ENCODE assay signal across 10 cellular contexts in the genomic region with DNA sequence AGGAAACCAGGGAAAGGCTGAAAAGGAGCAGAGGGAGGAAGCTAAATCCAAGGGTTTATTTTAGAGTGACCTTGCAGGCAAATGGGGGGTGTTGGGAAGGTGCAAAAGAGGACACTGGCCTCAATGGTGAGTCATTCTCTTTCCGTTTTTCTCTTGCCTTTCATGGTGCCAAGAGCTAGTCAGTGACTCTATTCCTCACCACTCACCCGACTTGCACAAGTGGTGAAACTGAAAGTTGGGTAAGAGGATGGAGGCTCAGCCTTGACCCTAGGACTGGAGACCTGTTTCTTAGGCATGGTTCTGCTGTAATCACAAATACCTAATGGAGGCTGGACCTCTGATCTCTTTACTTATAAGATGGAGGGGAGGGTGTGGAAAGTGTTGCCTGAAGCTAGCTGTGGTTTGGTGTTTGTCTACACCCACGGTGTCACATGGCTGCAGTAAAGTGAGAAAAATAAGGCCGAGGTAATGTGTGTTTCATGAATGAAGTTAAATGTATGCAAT.
A peak's percentile ranks its signal among the peaks of the same experiment; 100 is the strongest.
DNase-seq lines count a peak whose midpoint lies in the region; ATAC-seq and TF ChIP-seq lines count a peak whose summit lies in the region.
"Had no signal": no experiment of that assay in that cellular context is flagged by ENCODE, and none has a peak within 500 bp of the region (broad histone marks: within the 10 kb centered on the region; RNA-seq: fewer than 3 reads in every experiment).

No MANE protein-coding gene starts in this region.

- H4K5ac ChIP-seq in mesendoderm (ENCODE audit: low read length) = no peak overlapping the region

- ATAC-seq in PC-3 (no peak), HG02623 (IDR thresholded peaks at IDR 0.05; ENCODE audit: unreplicated experiment) (no peak)
- peak; percentile 62 for ATAC-seq in stimulated activated naive CD8-positive, alpha-beta T cell treated with anti-CD3 and anti-CD28 coated beads, Interleukin-15, amount 100 ng/mL, for 72 hours
- ATAC-seq: T-cell had no signal

- POLR2A ChIA-PET in activated CD4-positive, alpha-beta T cell treated with anti-CD3 and anti-CD28 coated beads, Interleukin-2, amount 10 ng/mL, durations not matched to agents 7 days and 5 days (lab: Charles Lee) = no interaction called here
- POLR2A ChIA-PET in PC-3 (lab: Charles Lee; ENCODE audit: unreplicated experiment) = no interaction called here

- H3K27me3 Mint-ChIP-seq in activated CD4-positive, alpha-beta T cell treated with anti-CD3 and anti-CD28 coated beads, Interleukin-2, amount 10 ng/mL, durations not matched to agents 7 days and 5 days = peaks cover 7% of the 10 kb centered on the region
- H3K27me3 Mint-ChIP-seq in stimulated activated naive CD8-positive, alpha-beta T cell treated with anti-CD3 and anti-CD28 coated beads, Interleukin-15, amount 100 ng/mL, for 72 hours = peaks cover 8% of the 10 kb centered on the region

- no peak overlapping the region for H2BK120ac ChIP-seq in mesendoderm (ENCODE audit: low read depth, low read length)

- DNase-seq in activated CD4-positive, alpha-beta T cell treated with anti-CD3 and anti-CD28 coated beads, Interleukin-2, amount 10 ng/mL, durations not matched to agents 7 days and 5 days = peak; percentile 6
- no peak for DNase-seq in activated CD4-positive, alpha-beta T cell treated with anti-CD3 and anti-CD28 coated beads, Interleukin-2, amount 50 U/mL, for 4 hours
- DNase-seq in PC-3 = peak; percentile 19
- peak; percentile 33 for DNase-seq in epithelial cell of proximal tubule (ENCODE audit: low read depth)
- DNase-seq in stimulated activated naive CD8-positive, alpha-beta T cell treated with anti-CD3 and anti-CD28 coated beads, Interleukin-15, amount 100 ng/mL, for 72 hours = no peak
- no peak for DNase-seq in mesendoderm
- no peak for DNase-seq in hypothalamus (lab: John Stamatoyannopoulos, UW)
- DNase-seq: stimulated activated CD4-positive, alpha-beta T cell treated with anti-CD3 and anti-CD28 coated beads, Interleukin-1b, Interleukin-23, amount 100 ng/mL, for 48 hours had no signal

- no peak overlapping the region for H2AK5ac ChIP-seq in mesendoderm (ENCODE audit: low read length)

- H3K4me1 ChIP-seq in PC-3 (ENCODE audit: insufficient read depth, low read length) (no peaks in the 10 kb centered on the region), mesendoderm (ENCODE audit: control insufficient read depth, low read depth, low read length) (no peaks in the 10 kb centered on the region)

- H3K4me1 Mint-ChIP-seq in activated CD4-positive, alpha-beta T cell treated with anti-CD3 and anti-CD28 coated beads, Interleukin-2, amount 10 ng/mL, durations not matched to agents 7 days and 5 days = peaks cover 13% of the 10 kb centered on the region
- H3K4me1 Mint-ChIP-seq in stimulated activated naive CD8-positive, alpha-beta T cell treated with anti-CD3 and anti-CD28 coated beads, Interleukin-15, amount 100 ng/mL, for 72 hours = peaks cover 15% of the 10 kb centered on the region

- no peaks in the 10 kb centered on the region for H3F3A ChIP-seq in PC-3 (ENCODE audit: low read length, unreplicated experiment)

- H3K56ac ChIP-seq in mesendoderm (ENCODE audit: low read length) = no peak overlapping the region

- no peak overlapping the region for H3K4me3 Mint-ChIP-seq in activated CD4-positive, alpha-beta T cell treated with anti-CD3 and anti-CD28 coated beads, Interleukin-2, amount 10 ng/mL, durations not matched to agents 7 days and 5 days
- peak overlapping the region in 1 of 2 donors; percentile 8 for H3K4me3 Mint-ChIP-seq in stimulated activated naive CD8-positive, alpha-beta T cell treated with anti-CD3 and anti-CD28 coated beads, Interleukin-15, amount 100 ng/mL, for 72 hours
- H3K4me3 Mint-ChIP-seq: T-cell had no signal

- H3K9me2 ChIP-seq in PC-3 (replicated peaks; ENCODE audit: low read length) = no peaks in the 10 kb centered on the region

- H4K20me1 ChIP-seq in PC-3 (ENCODE audit: low read length) = no peaks in the 10 kb centered on the region

- no peaks in the 10 kb centered on the region for H3K79me2 ChIP-seq in PC-3 (ENCODE audit: low read length)
- H3K79me2 ChIP-seq in mesendoderm (ENCODE audit: control insufficient read depth, insufficient read depth, low read length) = no peaks in the 10 kb centered on the region

- no peak overlapping the region for H3K27ac Mint-ChIP-seq in activated CD4-positive, alpha-beta T cell treated with anti-CD3 and anti-CD28 coated beads, Interleukin-2, amount 10 ng/mL, durations not matched to agents 7 days and 5 days
- no peak overlapping the region for H3K27ac Mint-ChIP-seq in stimulated activated naive CD8-positive, alpha-beta T cell treated with anti-CD3 and anti-CD28 coated beads, Interleukin-15, amount 100 ng/mL, for 72 hours

- H2BK5ac ChIP-seq in mesendoderm (ENCODE audit: low read length) = no peak overlapping the region

- H3K27me3 ChIP-seq in PC-3 (ENCODE audit: low read length) (no peaks in the 10 kb centered on the region), mesendoderm (ENCODE audit: insufficient read depth, low read length, poor library complexity) (no peaks in the 10 kb centered on the region)

- H3K4me3 ChIP-seq in PC-3 (ENCODE audit: low read length) (no peak overlapping the region), epithelial cell of proximal tubule (ENCODE audit: low read depth, low read length) (no peak overlapping the region), mesendoderm (ENCODE audit: low read length) (no peak overlapping the region)

- CTCF ChIA-PET in activated CD4-positive, alpha-beta T cell treated with anti-CD3 and anti-CD28 coated beads, Interleukin-2, amount 10 ng/mL, durations not matched to agents 7 days and 5 days (lab: Charles Lee) = interaction anchor here (0.6 to 1.5 kb wide), 2 partner anchors 28 to 232 kb away, joined by 3 read pairs; no protein-coding TSS in a partner anchor
- CTCF ChIA-PET in PC-3 (lab: Charles Lee) = no interaction called here

- H3K23ac ChIP-seq in mesendoderm (ENCODE audit: low read length) = no peak overlapping the region

- no peak overlapping the region for H2AFZ ChIP-seq in PC-3 (ENCODE audit: low read length)

- no peaks in the 10 kb centered on the region for H3K79me1 ChIP-seq in mesendoderm (ENCODE audit: low read length)

- no peaks in the 10 kb centered on the region for H3K9me3 Mint-ChIP-seq in activated CD4-positive, alpha-beta T cell treated with anti-CD3 and anti-CD28 coated beads, Interleukin-2, amount 10 ng/mL, durations not matched to agents 7 days and 5 days
- no peaks in the 10 kb centered on the region for H3K9me3 Mint-ChIP-seq in stimulated activated naive CD8-positive, alpha-beta T cell treated with anti-CD3 and anti-CD28 coated beads, Interleukin-15, amount 100 ng/mL, for 72 hours

- H3K4me2 ChIP-seq in PC-3 (ENCODE audit: low read length) (no peak overlapping the region), mesendoderm (ENCODE audit: low read length) (no peak overlapping the region)

- no peak overlapping the region for H3K4ac ChIP-seq in mesendoderm (ENCODE audit: low read depth, low read length)

- no TSS peak for BruUV-seq in PC-3 (replicated peaks; lab: Mats Ljungman, UMichigan)

- no peaks in the 10 kb centered on the region for H3K36me3 Mint-ChIP-seq in activated CD4-positive, alpha-beta T cell treated with anti-CD3 and anti-CD28 coated beads, Interleukin-2, amount 10 ng/mL, durations not matched to agents 7 days and 5 days (ENCODE audit: low read depth)
- H3K36me3 Mint-ChIP-seq: T-cell had no signal

- no CpG with 5 or more reads among the region's 4 CpGs for WGBS in mesendoderm (ENCODE audit: extremely low coverage, insufficient coverage, low lambda C conversion rate)

- H2BK15ac ChIP-seq in mesendoderm (replicated peaks; ENCODE audit: low read depth) = no peak overlapping the region

- H3K36me3 ChIP-seq in PC-3 (ENCODE audit: low read depth, low read length) (no peaks in the 10 kb centered on the region), mesendoderm (ENCODE audit: control insufficient read depth, insufficient read depth, low read length) (no peaks in the 10 kb centered on the region)

- H4K8ac ChIP-seq in mesendoderm (ENCODE audit: low read depth, low read length) = no peak overlapping the region

- no peak overlapping the region for H3K27ac ChIP-seq in PC-3 (ENCODE audit: low read length)
- H3K27ac ChIP-seq in mesendoderm (ENCODE audit: low read depth, low read length) = no peak overlapping the region

- TF ChIP-seq CTCF in PC-3 (conservative IDR thresholded peaks at IDR 0.05; ENCODE audit: low read depth, low read length) (no peak), epithelial cell of proximal tubule (conservative IDR thresholded peaks at IDR 0.05; ENCODE audit: low read depth, low read length) (no peak)

- intact Hi-C loops in PC-3 (cut with micrococcal nuclease) = no loop called here

- H3K18ac ChIP-seq in mesendoderm (ENCODE audit: low read length) = no peak overlapping the region

- H3K9ac ChIP-seq in PC-3 (ENCODE audit: low read length) (no peak overlapping the region), mesendoderm (ENCODE audit: low read length) (no peak overlapping the region)

- no peaks in the 10 kb centered on the region for H3K9me3 ChIP-seq in PC-3 (ENCODE audit: low read length)

Comparison
In these comparisons a context has a peak if more than half of its experiments do, and no peak if none do; other contexts are left out.
1. DNase-seq: peak in activated CD4-positive, alpha-beta T cell treated with anti-CD3 and anti-CD28 coated beads, Interleukin-2, amount 10 ng/mL, durations not matched to agents 7 days and 5 days (single experiment), PC-3 (single experiment) and epithelial cell of proximal tubule (single experiment); none in activated CD4-positive, alpha-beta T cell treated with anti-CD3 and anti-CD28 coated beads, Interleukin-2, amount 50 U/mL, for 4 hours (0 of 2), stimulated activated naive CD8-positive, alpha-beta T cell treated with anti-CD3 and anti-CD28 coated beads, Interleukin-15, amount 100 ng/mL, for 72 hours (0 of 2), mesendoderm (single experiment) and hypothalamus (0 of 51).